Comparison of ENCODE assay signal across 12 cellular contexts in genomic region chr11:9386901-9387300, GRCh38. TPM values are rescaled to one million over a fixed set of nuclear protein-coding genes. Genes with fewer than 3 reads are reported as not detected.
DNase-seq lines count a peak whose midpoint lies in the region; ATAC-seq and TF ChIP-seq lines count a peak whose summit lies in the region.
"Had no signal": no experiment of that assay in that cellular context is flagged by ENCODE, and none has a peak within 500 bp of the region (broad histone marks: within the 10 kb centered on the region; RNA-seq: fewer than 3 reads in every experiment).

No MANE protein-coding gene starts in this region.

- H3K4me3 Mint-ChIP-seq in activated naive CD8-positive, alpha-beta T cell treated with anti-CD3 and anti-CD28 coated beads, Interleukin-2, amount 10 ng/mL, durations not matched to agents 7 days and 5 days = peak overlapping the region; percentile 62
- H3K4me3 Mint-ChIP-seq in nephron = peak overlapping the region; percentile 60 to 75 (median 67)

- no peak for TF ChIP-seq CTCF in nephron (IDR thresholded peaks at IDR 0.05; ENCODE audit: unreplicated experiment in 3 of 3)

- in situ Hi-C loops in G401 (cut with HindIII; ENCODE audit: low sequenced_read_pairs) = no loop called here

- POLR2A ChIA-PET in activated naive CD8-positive, alpha-beta T cell treated with anti-CD3 and anti-CD28 coated beads, Interleukin-2, amount 10 ng/mL, durations not matched to agents 7 days and 5 days (lab: Charles Lee) = interaction anchor here (2.6 to 3.0 kb wide), 2 partner anchors 23 to 73 kb away, joined by 14 to 20 read pairs; partner anchors contain the start of gene ZNF143

- H3K4me1 Mint-ChIP-seq in activated naive CD8-positive, alpha-beta T cell treated with anti-CD3 and anti-CD28 coated beads, Interleukin-2, amount 10 ng/mL, durations not matched to agents 7 days and 5 days = peaks cover 22% of the 10 kb centered on the region
- H3K4me1 Mint-ChIP-seq in nephron = peaks cover 32% of the 10 kb centered on the region

- no peaks in the 10 kb centered on the region for H3K9me3 Mint-ChIP-seq in activated naive CD8-positive, alpha-beta T cell treated with anti-CD3 and anti-CD28 coated beads, Interleukin-2, amount 10 ng/mL, durations not matched to agents 7 days and 5 days
- no peaks in the 10 kb centered on the region for H3K9me3 Mint-ChIP-seq in nephron

- H3K27ac Mint-ChIP-seq in activated naive CD8-positive, alpha-beta T cell treated with anti-CD3 and anti-CD28 coated beads, Interleukin-2, amount 10 ng/mL, durations not matched to agents 7 days and 5 days = no peak overlapping the region
- H3K27ac Mint-ChIP-seq in nephron = peak overlapping the region; percentile 40 to 51 (median 41)

- DNase-seq in SIG-M5 treated with dmso at 0.1 percent for 504 hours (lab: John Stamatoyannopoulos, UW; ENCODE audit: unreplicated experiment) = peak; percentile 39
- DNase-seq in SIG-M5 (lab: John Stamatoyannopoulos, UW) = no peak
- DNase-seq in Kasumi-1 (lab: John Stamatoyannopoulos, UW) = peak; percentile 42 to 61
- DNase-seq in activated naive CD8-positive, alpha-beta T cell treated with anti-CD3 and anti-CD28 coated beads, Interleukin-2, amount 10 ng/mL, durations not matched to agents 7 days and 5 days = no peak
- DNase-seq in NCI-H1930 (lab: John Stamatoyannopoulos, UW) = no peak
- DNase-seq in effector CD4-positive, alpha-beta T cell = no peak
- DNase-seq in G401 (ENCODE audit: low spot score) = no peak
- DNase-seq: 8988T, activated gamma-delta T cell treated with Interleukin-2 at 50 U/mL for 16 hours, esophagus squamous epithelium, NCI-H2029 treated with DMSO at 0.1 percent for 48 hours had no signal

- H3K36me3 Mint-ChIP-seq in activated naive CD8-positive, alpha-beta T cell treated with anti-CD3 and anti-CD28 coated beads, Interleukin-2, amount 10 ng/mL, durations not matched to agents 7 days and 5 days = peaks cover 11% of the 10 kb centered on the region
- peaks cover 13% of the 10 kb centered on the region for H3K36me3 Mint-ChIP-seq in nephron (ENCODE audit: low read depth)

- ATAC-seq in activated naive CD8-positive, alpha-beta T cell treated with anti-CD3 and anti-CD28 coated beads, Interleukin-2, amount 10 ng/mL, durations not matched to agents 7 days and 5 days (ENCODE audit: low read depth) = no peak

- H3K27me3 Mint-ChIP-seq in activated naive CD8-positive, alpha-beta T cell treated with anti-CD3 and anti-CD28 coated beads, Interleukin-2, amount 10 ng/mL, durations not matched to agents 7 days and 5 days = no peaks in the 10 kb centered on the region
- H3K27me3 Mint-ChIP-seq in nephron (ENCODE audit: low read depth) = no peaks in the 10 kb centered on the region

RNA-seq across cellular contexts. Expression of gene IPO7, which starts 2.4 kb away (rescaled TPM):
- 10 to 100 TPM; 78.9 to 81.1 TPM for total RNA-seq in activated naive CD8-positive, alpha-beta T cell treated with anti-CD3 and anti-CD28 coated beads, Interleukin-2, amount 10 ng/mL, durations not matched to agents 7 days and 5 days
- 179 and 272 TPM in 2 replicates for total RNA-seq in G401 (2014; rRNA removed; shearing (Covaris generic))

Comparison
In these comparisons a context has a peak if more than half of its experiments do, and no peak if none do; other contexts are left out.
1. DNase-seq: peak in SIG-M5 treated with dmso at 0.1 percent for 504 hours (single experiment) and Kasumi-1 (2 of 2); none in SIG-M5 (single experiment), activated naive CD8-positive, alpha-beta T cell treated with anti-CD3 and anti-CD28 coated beads, Interleukin-2, amount 10 ng/mL, durations not matched to agents 7 days and 5 days (single experiment), NCI-H1930 (0 of 2), effector CD4-positive, alpha-beta T cell (single experiment) and G401 (single experiment).